8 cellular contexts compared by ENCODE assay signal in the genomic region with DNA sequence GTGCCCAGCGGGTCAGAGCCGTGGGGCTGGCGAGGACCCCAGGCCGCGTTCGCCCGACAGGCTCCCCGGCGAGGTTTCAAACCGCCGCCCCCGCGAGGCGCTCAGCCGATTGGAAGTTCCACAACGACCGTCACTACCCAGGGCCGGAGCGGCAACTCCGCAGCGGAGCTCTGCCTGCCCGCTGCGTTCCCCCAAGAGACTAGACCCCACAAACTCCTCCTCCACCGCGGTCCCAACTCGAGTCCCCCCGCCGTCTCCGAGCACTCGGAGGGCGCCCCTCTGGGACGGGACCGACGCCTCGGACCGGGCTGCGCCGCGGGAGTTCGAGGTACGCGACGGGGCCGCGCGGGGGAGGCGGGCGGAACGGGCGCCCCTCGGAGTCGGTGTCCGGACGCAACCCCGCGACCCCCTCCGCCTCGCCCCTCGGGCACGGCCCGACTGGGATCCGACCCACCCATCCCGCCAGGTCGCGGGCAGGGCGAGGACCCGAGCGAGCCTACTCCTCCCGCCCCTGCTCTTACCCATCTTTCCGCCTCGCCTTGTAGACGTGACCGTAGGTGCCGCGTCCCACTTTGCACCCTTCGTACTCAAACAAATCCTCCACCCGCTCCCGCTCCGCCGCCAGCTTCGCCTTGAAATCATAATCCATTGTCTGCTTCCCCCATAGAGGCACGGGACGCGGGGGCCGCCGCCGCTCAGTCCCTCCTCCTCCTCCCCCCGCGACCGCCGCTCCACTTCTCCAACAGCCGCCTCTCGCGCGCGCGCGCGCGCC. TPM values are rescaled to one million over a fixed set of nuclear protein-coding genes. Genes with fewer than 3 reads are reported as not detected.
DNase-seq lines count a peak whose midpoint lies in the region; ATAC-seq, FAIRE-seq and TF ChIP-seq lines count a peak whose summit lies in the region.

No MANE protein-coding gene starts in this region.

- peak overlapping the region; percentile 98 for H3K4me3 Mint-ChIP-seq in activated CD4-positive, alpha-beta T cell treated with anti-CD3 and anti-CD28 coated beads, Interleukin-2, amount 10 ng/mL, durations not matched to agents 24 days and 14 days

- intact Hi-C loops in activated CD4-positive, alpha-beta T cell treated with anti-CD3 and anti-CD28 coated beads, Interleukin-2, amount 10 ng/mL, durations not matched to agents 24 days and 14 days (cut with micrococcal nuclease) = loop anchor here (1.0 to 10.0 kb wide), 9 partner anchors 30 to 1717 kb away; partner anchors contain the start of genes AMD1, CD164, CEP57L1 and GTF3C6
- intact Hi-C loops in colonic mucosa (cut with DNase I) = loop anchor here (5.0 kb wide), 2 partner anchors 58 to 133 kb away; partner anchors contain the start of gene AMD1
- intact Hi-C loops in left lung (cut with DNase I) = loop anchor here in 1 of 2 donors (10.0 kb wide), 1 partner anchor 60 kb away; the partner anchor contains the start of gene AMD1

- H3K4me1 ChIP-seq in colonic mucosa (peaks cover 9% of the 10 kb centered on the region), left lung (peaks cover 8 to 41% of the 10 kb centered on the region in 2 donors)

- H3K27me3 Mint-ChIP-seq in activated CD4-positive, alpha-beta T cell treated with anti-CD3 and anti-CD28 coated beads, Interleukin-2, amount 10 ng/mL, durations not matched to agents 24 days and 14 days = no peaks in the 10 kb centered on the region

- H3K9me3 ChIP-seq in colonic mucosa (no peaks in the 10 kb centered on the region), left lung (no peaks in the 10 kb centered on the region)

- H3K9ac ChIP-seq in colonic mucosa (ENCODE audit: low read depth in 2 of 2, low read length in 2 of 2) = peak overlapping the region; percentile 93 to 96

- peak; percentile 9 for ATAC-seq in HG02623 (IDR thresholded peaks at IDR 0.05; ENCODE audit: unreplicated experiment)
- peak; percentile 32 for ATAC-seq in left lung
- ATAC-seq in HG03469 (IDR thresholded peaks at IDR 0.05; ENCODE audit: unreplicated experiment) = no peak

- peaks cover 39% of the 10 kb centered on the region for H3K4me1 Mint-ChIP-seq in activated CD4-positive, alpha-beta T cell treated with anti-CD3 and anti-CD28 coated beads, Interleukin-2, amount 10 ng/mL, durations not matched to agents 24 days and 14 days

- H3K4me3 ChIP-seq in colonic mucosa (peak overlapping the region; percentile 91), left lung (peak overlapping the region; percentile 56 to 96)

- FAIRE-seq in GM12892 (lab: Jason Lieb, UNC) = peak; percentile 89

- peaks cover 3% of the 10 kb centered on the region for H3K36me3 Mint-ChIP-seq in activated CD4-positive, alpha-beta T cell treated with anti-CD3 and anti-CD28 coated beads, Interleukin-2, amount 10 ng/mL, durations not matched to agents 24 days and 14 days (ENCODE audit: low read depth)

- peak; percentile 42 for DNase-seq in GM12892 (ENCODE audit: insufficient read length)
- DNase-seq in NCI-H2029 treated with DMSO at 0.1 percent for 48 hours (lab: John Stamatoyannopoulos, UW) = peak; percentile 20
- DNase-seq in activated CD4-positive, alpha-beta T cell treated with anti-CD3 and anti-CD28 coated beads, Interleukin-2, amount 10 ng/mL, durations not matched to agents 24 days and 14 days = peak; percentile 90
- DNase-seq in colonic mucosa = peak; percentile 57
- DNase-seq in left lung = peak; percentile 72 to 93
- DNase-seq in stimulated activated CD4-positive, alpha-beta T cell treated with anti-CD3 and anti-CD28 coated beads, Interleukin-4, amount 100 ng/mL, for 1 hour = peak; percentile 65

- H3K27ac ChIP-seq in colonic mucosa (peak overlapping the region; percentile 85), left lung (peak overlapping the region; percentile 97 to 98)

- H3K9me3 Mint-ChIP-seq in activated CD4-positive, alpha-beta T cell treated with anti-CD3 and anti-CD28 coated beads, Interleukin-2, amount 10 ng/mL, durations not matched to agents 24 days and 14 days = no peaks in the 10 kb centered on the region

- no peaks in the 10 kb centered on the region for H3K27me3 ChIP-seq in colonic mucosa
- H3K27me3 ChIP-seq in left lung = no peaks in the 10 kb centered on the region

- TF ChIP-seq CTCF in colonic mucosa (IDR thresholded peaks at IDR 0.05) = no peak
- TF ChIP-seq CTCF in left lung (IDR thresholded peaks at IDR 0.05) = no peak

- no peak; the same call in 1 of the 2 replicates for TF ChIP-seq POLR2A in GM12892 (IDR thresholded peaks at IDR 0.05; ENCODE audit: low read depth, low read length)

- H3K36me3 ChIP-seq in colonic mucosa = no peaks in the 10 kb centered on the region
- no peaks in the 10 kb centered on the region for H3K36me3 ChIP-seq in left lung

- H3K27ac Mint-ChIP-seq in activated CD4-positive, alpha-beta T cell treated with anti-CD3 and anti-CD28 coated beads, Interleukin-2, amount 10 ng/mL, durations not matched to agents 24 days and 14 days = peak overlapping the region; percentile 98

RNA-seq across cellular contexts. Expression of gene CDK19, which starts 0.6 kb away (rescaled TPM):
- polyA plus RNA-seq in GM12892 (2012; ENCODE audit: missing spikeins) = 16.9 TPM
- 13.0 and 15.7 TPM in 2 replicates for total RNA-seq in activated CD4-positive, alpha-beta T cell treated with anti-CD3 and anti-CD28 coated beads, Interleukin-2, amount 10 ng/mL, durations not matched to agents 24 days and 14 days
- total RNA-seq in colonic mucosa (10 to 100 TPM; 20.2 to 36.5 TPM), left lung (10 to 100 TPM; 18.4 to 21.3 TPM)

RNA-seq across cellular contexts. Expression of gene AMD1, which starts 59.9 kb away (rescaled TPM):
- polyA plus RNA-seq in GM12892 (2012; ENCODE audit: missing spikeins) = 57.5 TPM
- total RNA-seq in activated CD4-positive, alpha-beta T cell treated with anti-CD3 and anti-CD28 coated beads, Interleukin-2, amount 10 ng/mL, durations not matched to agents 24 days and 14 days = 108 and 113 TPM in 2 replicates
- 10 to 100 TPM; 70.4 to 72.7 TPM for total RNA-seq in colonic mucosa
- 10 to 100 TPM; 45.4 to 99.9 TPM for total RNA-seq in left lung

Comparison
In these comparisons a context has a peak if more than half of its experiments do, and no peak if none do; other contexts are left out.
1. DNase-seq: peak in every context shown above with its lines; median percentile 90 in activated CD4-positive, alpha-beta T cell treated with anti-CD3 and anti-CD28 coated beads, Interleukin-2, amount 10 ng/mL, durations not matched to agents 24 days and 14 days; 82 in left lung; 65 in stimulated activated CD4-positive, alpha-beta T cell treated with anti-CD3 and anti-CD28 coated beads, Interleukin-4, amount 100 ng/mL, for 1 hour; 57 in colonic mucosa; 42 in GM12892; 20 in NCI-H2029 treated with DMSO at 0.1 percent for 48 hours.